In the genomic region with DNA sequence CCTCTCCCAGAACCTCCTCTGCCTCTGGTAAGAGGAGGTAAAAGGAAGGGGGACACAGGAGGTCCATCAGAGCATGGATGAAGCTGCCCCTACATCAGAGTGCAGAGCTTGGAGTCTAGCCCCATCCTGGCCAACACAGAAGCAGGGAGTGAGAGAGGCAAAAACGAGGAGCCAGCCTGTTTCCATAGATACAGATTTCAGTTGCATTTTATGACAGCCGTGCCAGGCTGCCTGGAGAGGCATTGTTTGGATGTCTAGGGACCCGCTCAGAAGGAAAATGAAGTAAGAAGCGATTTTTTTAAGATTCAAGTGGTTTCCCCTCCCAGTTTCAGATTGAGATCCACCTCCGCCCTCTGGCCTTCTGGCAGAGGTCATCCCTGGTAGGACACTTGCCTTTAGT, we compare ENCODE assay signal across 1 cellular context.
TF ChIP-seq lines count a peak whose summit lies in the region.

No MANE protein-coding gene starts in this region.

TF ChIP-seq in H1, 55 proteins besides CTCF, POLR2A, EP300 and RAD21 (continued from another document):
- TF ChIP-seq EZH2 (IDR thresholded peaks at IDR 0.05; ENCODE audit: low read depth, low read length, severe bottlenecking) (no peak), TAF1 (IDR thresholded peaks at IDR 0.05; ENCODE audit: low read depth, low read length) (no peak), GABPA (IDR thresholded peaks at IDR 0.05; ENCODE audit: borderline replicate concordance, insufficient read depth, low read length) (no peak), CBX8 (IDR thresholded peaks at IDR 0.05; ENCODE audit: borderline replicate concordance, low read depth, low read length) (no peak)
